8 cellular contexts compared by ENCODE assay signal in the genomic region with DNA sequence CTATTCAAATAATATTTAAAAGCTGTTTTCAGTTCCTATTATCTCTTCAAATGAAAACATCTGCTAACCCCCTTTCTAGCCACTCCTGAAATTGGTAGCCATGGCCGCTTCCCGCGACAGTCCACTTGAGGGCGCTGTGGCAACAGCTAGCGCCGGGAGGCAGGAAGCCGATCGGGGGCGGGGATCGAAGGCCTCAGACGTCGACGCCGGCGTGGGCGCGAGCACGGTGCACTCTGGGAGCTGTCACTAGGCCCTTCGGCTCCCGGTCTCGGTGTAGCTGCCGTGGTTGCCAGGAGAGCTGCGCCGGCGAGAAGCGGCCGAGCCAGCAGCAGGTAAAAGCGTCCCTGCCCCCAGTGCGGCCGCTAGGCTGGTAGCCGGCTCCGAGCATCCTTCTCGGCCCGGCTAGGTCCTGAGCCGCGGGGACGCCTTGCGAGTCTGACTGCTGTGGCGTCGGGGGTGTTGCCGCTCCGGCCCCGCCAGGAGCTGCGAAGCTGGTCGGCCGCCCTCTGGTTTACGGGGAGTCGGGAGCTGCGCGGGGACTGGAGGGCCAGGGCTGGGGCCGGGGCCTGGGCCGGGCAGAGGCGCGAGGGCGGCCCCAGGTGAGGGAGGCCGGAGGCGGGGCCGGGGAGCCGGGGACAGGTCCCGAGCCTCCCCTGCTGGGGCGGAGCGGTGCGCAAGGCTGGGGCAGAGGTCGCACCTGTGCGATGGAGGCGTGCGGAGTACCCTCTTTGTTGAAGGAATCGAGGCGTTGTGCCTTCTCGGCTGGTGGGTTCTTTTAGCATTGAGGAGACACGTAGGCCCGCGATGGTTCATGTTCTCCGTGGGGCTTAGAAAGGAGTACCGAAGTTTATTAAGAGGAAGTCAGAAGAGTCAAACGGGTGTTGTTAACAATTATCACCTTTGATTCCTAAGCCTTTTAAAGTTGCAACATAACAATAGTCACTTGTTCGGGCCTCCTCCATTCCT. TPM values are rescaled to one million over a fixed set of nuclear protein-coding genes. Genes with fewer than 3 reads are reported as not detected.
DNase-seq lines count a peak whose midpoint lies in the region; ATAC-seq and TF ChIP-seq lines count a peak whose summit lies in the region.

A gene with protein sequence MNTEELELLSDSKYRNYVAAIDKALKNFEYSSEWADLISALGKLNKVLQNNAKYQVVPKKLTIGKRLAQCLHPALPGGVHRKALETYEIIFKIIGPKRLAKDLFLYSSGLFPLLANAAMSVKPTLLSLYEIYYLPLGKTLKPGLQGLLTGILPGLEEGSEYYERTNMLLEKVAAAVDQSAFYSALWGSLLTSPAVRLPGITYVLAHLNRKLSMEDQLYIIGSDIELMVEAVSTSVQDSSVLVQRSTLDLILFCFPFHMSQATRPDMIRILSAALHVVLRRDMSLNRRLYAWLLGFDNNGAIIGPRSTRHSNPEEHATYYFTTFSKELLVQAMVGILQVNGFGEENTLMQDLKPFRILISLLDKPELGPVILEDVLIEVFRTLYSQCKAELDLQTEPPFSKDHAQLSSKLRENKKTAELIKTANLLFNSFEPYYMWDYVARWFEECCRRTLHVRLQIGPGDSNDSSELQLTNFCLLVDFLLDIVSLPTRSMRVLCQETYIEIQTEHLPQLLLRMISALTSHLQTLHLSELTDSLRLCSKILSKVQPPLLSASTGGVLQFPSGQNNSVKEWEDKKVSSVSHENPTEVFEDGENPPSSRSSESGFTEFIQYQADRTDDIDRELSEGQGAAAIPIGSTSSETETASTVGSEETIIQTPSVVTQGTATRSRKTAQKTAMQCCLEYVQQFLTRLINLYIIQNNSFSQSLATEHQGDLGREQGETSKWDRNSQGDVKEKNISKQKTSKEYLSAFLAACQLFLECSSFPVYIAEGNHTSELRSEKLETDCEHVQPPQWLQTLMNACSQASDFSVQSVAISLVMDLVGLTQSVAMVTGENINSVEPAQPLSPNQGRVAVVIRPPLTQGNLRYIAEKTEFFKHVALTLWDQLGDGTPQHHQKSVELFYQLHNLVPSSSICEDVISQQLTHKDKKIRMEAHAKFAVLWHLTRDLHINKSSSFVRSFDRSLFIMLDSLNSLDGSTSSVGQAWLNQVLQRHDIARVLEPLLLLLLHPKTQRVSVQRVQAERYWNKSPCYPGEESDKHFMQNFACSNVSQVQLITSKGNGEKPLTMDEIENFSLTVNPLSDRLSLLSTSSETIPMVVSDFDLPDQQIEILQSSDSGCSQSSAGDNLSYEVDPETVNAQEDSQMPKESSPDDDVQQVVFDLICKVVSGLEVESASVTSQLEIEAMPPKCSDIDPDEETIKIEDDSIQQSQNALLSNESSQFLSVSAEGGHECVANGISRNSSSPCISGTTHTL (N-terminal part only) (plus strand): TSS at position 224 of the 966 bp plus-strand sequence. CDS start 29,307 bp downstream, outside the sequence.

- H2AFZ ChIP-seq in OCI-LY3 (ENCODE audit: low read depth, low read length): peak within 1 kb of the TSS; percentile 60

- H3K27me3 Mint-ChIP-seq in endothelial cell (ENCODE audit: unreplicated experiment): peaks cover 5% of the 10 kb centered on the region

- no peaks in the 10 kb centered on the region for H3K36me3 ChIP-seq in OCI-LY3 (replicated peaks; ENCODE audit: low read depth, low read length)

- H3K4me3 Mint-ChIP-seq in endothelial cell (ENCODE audit: unreplicated experiment): peak within 1 kb of the TSS; percentile 94

- peak; percentile 82 for ATAC-seq in GM21526 (IDR thresholded peaks at IDR 0.05; ENCODE audit: low FRiP score, unreplicated experiment)

- peak within 1 kb of the TSS; percentile 79 for H3K27ac ChIP-seq in OCI-LY3 (ENCODE audit: low read length)

- no peaks in the 10 kb centered on the region for H3K36me3 Mint-ChIP-seq in endothelial cell (ENCODE audit: low read depth, unreplicated experiment)

- H3K9me3 ChIP-seq in OCI-LY3 (ENCODE audit: insufficient read depth, low read length): no peaks in the 10 kb centered on the region

- no peaks in the 10 kb centered on the region for H3K27me3 ChIP-seq in OCI-LY3 (ENCODE audit: low read depth, low read length)

- DNase-seq in DMS114 treated with DMSO at 0.1 percent for 48 hours (lab: John Stamatoyannopoulos, UW; ENCODE audit: unreplicated experiment): peak; percentile 92
- DNase-seq in HuH-7.5 (ENCODE audit: low spot score): peak; percentile 83
- DNase-seq in activated T-cell treated with anti-CD3 and anti-CD28 coated beads for 1 hour (ENCODE audit: low read depth): peak; percentile 96
- DNase-seq in endothelial cell (ENCODE audit: low spot score): peak; percentile 98
- peak; percentile 95 for DNase-seq in midbrain (lab: John Stamatoyannopoulos, UW)
- DNase-seq in stimulated activated CD8-positive, alpha-beta memory T cell treated with anti-CD3 and anti-CD28 coated beads, Interleukin-2, amount 100 ng/mL, for 1 hour (ENCODE audit: low read depth in 2 of 2): peak; percentile 93 to 94

- H3K4me2 ChIP-seq in OCI-LY3 (ENCODE audit: low read length): peak within 1 kb of the TSS; percentile 91

- peak; percentile 97 for TF ChIP-seq CTCF in OCI-LY3 (IDR thresholded peaks at IDR 0.05; ENCODE audit: low read depth, low read length)
- peak; percentile 96 for TF ChIP-seq CTCF in endothelial cell (IDR thresholded peaks at IDR 0.05; ENCODE audit: unreplicated experiment)

- H3K27ac Mint-ChIP-seq in endothelial cell (ENCODE audit: unreplicated experiment): peak within 1 kb of the TSS; percentile 75

- peaks cover 69% of the 10 kb centered on the region for H3K79me2 ChIP-seq in OCI-LY3 (ENCODE audit: low read length)

- no peaks in the 10 kb centered on the region for H4K20me1 ChIP-seq in OCI-LY3 (ENCODE audit: insufficient read depth, low read length)

- H3K9ac ChIP-seq in OCI-LY3 (ENCODE audit: low read length): peak within 1 kb of the TSS; percentile 79

- H3K4me3 ChIP-seq in OCI-LY3 (ENCODE audit: low read length): peak within 1 kb of the TSS; percentile 93

- no peaks in the 10 kb centered on the region for H3K9me3 Mint-ChIP-seq in endothelial cell (ENCODE audit: unreplicated experiment)

- peaks cover 58% of the 10 kb centered on the region for H3K4me1 ChIP-seq in OCI-LY3 (ENCODE audit: low read length)

- H3K4me1 Mint-ChIP-seq in endothelial cell (ENCODE audit: unreplicated experiment): peaks cover 21% of the 10 kb centered on the region

RNA-seq across cellular contexts. Expression of the gene that starts here (rescaled TPM):
- total RNA-seq in endothelial cell (ENCODE audit: unreplicated experiment): 20.0 TPM

Comparison
In these comparisons a context has a peak if more than half of its experiments do, and no peak if none do; other contexts are left out.
1. Peak in every context shown above with its lines: DNase-seq, ATAC-seq, H3K4me3 ChIP-seq and H3K27ac ChIP-seq.